14 cellular contexts compared by ENCODE assay signal in the genomic region with DNA sequence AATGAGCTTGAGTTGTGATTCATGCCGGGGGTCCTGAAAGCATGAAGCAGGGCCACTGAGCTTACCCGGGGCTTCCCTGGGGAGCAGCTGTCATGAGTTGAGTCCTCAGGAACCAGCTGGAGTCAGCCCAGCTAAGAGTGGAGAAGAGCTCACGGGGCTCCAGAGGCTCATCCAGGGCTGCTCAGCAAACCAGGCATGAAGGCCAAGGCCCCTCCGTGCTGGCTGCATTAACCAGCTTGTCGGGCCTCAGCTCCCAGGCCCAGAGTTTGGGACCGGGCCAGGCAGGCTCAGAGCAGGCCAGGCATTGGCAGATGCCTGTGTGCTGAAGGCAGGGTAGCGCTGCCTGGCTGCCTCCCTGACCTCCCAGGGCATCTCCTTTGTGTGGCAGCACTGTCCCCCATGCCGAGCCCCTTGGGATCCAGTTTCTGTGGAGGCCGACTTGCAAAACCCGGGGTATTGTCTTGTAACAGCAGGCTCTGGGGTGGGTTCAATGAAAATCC.
DNase-seq lines count a peak whose midpoint lies in the region; ATAC-seq and TF ChIP-seq lines count a peak whose summit lies in the region.
"Had no signal": no experiment of that assay in that cellular context is flagged by ENCODE, and none has a peak within 500 bp of the region (broad histone marks: within the 10 kb centered on the region; RNA-seq: fewer than 3 reads in every experiment).

No MANE protein-coding gene starts in this region.

- H3K4me3 ChIP-seq in GM23248 (no peak overlapping the region), fibroblast of mammary gland (ENCODE audit: control insufficient read depth, low read depth, low read length) (no peak overlapping the region)
- H3K4me3 ChIP-seq: HAP-1 had no signal

- H3K9me2 ChIP-seq in GM23248 (ENCODE audit: insufficient read depth) = no peaks in the 10 kb centered on the region

- no peaks in the 10 kb centered on the region for H4K20me1 ChIP-seq in GM23248 (ENCODE audit: insufficient read depth)

- H3K4me1 ChIP-seq in GM23248 (ENCODE audit: insufficient read depth) = peaks cover 32% of the 10 kb centered on the region
- H3K4me1 ChIP-seq: HAP-1 had no signal

- WGBS in GM23248 (ENCODE audit: low coverage in 1 of 2, low lambda C conversion rate in 2 of 2, missing lambda C conversion rate in 2 of 2), 2 experiments = 3 to 9% methylated on average over 10 of the region's 10 CpGs

- peaks cover 38% of the 10 kb centered on the region for H3F3A ChIP-seq in GM23248 (ENCODE audit: insufficient read depth)

- ATAC-seq in SK-N-SH treated with all-trans-retinoic acid at 6 μM for 48 hours (peak; percentile 58), HG02571 (IDR thresholded peaks at IDR 0.05; ENCODE audit: unreplicated experiment) (no peak)
- ATAC-seq: activated CD8-positive, alpha-beta T cell treated with anti-CD3 and anti-CD28 coated beads, Interleukin-2, amount 10 ng/mL, durations not matched to agents 7 days and 5 days; CD8-positive, alpha-beta T cell had no signal

- H3K27ac ChIP-seq in GM23248 = peak overlapping the region; percentile 92

- peak overlapping the region; percentile 87 for H2AFZ ChIP-seq in GM23248

- H3K36me3 ChIP-seq in GM23248 (ENCODE audit: low read depth) = no peaks in the 10 kb centered on the region
- H3K36me3 ChIP-seq: HAP-1 had no signal

- no peaks in the 10 kb centered on the region for H3K27me3 ChIP-seq in GM23248 (replicated peaks; ENCODE audit: insufficient read depth)

- in situ Hi-C loops in GM23248 (cut with MboI) = no loop called here

- peak overlapping the region; percentile 76 for H3K9ac ChIP-seq in GM23248

- no peaks in the 10 kb centered on the region for H3K79me2 ChIP-seq in GM23248 (ENCODE audit: insufficient read depth)

- peak overlapping the region; percentile 71 for H3K4me2 ChIP-seq in GM23248 (ENCODE audit: unreplicated experiment)

- no peak for TF ChIP-seq CTCF in fibroblast of mammary gland (conservative IDR thresholded peaks at IDR 0.05; ENCODE audit: control insufficient read depth, insufficient read depth, low read depth, low read length)

- H3K9me3 ChIP-seq in GM23248 (ENCODE audit: low read depth) = no peaks in the 10 kb centered on the region

- DNase-seq in GM23248 (peak; percentile 75), fibroblast of mammary gland (ENCODE audit: low read depth) (peak; percentile 52), retina (peak; percentile 80), kidney tubule cell (ENCODE audit: low spot score) (no peak), NCI-H187 (lab: John Stamatoyannopoulos, UW) (no peak)
- no peak for DNase-seq in activated CD4-positive, alpha-beta T cell treated with anti-CD3 and anti-CD28 coated beads, Interleukin-2, amount 50 U/mL, for 4 hours
- DNase-seq: activated CD8-positive, alpha-beta T cell treated with anti-CD3 and anti-CD28 coated beads, Interleukin-2, amount 10 ng/mL, durations not matched to agents 7 days and 5 days; CD8-positive, alpha-beta T cell; left cardiac atrium; NCI-H2107; stimulated activated CD4-positive, alpha-beta T cell treated with anti-CD3 and anti-CD28 coated beads, Interleukin-1b, Interleukin-23, amount 100 ng/mL, for 48 hours had no signal

TF ChIP-seq in SK-N-SH treated with all-trans-retinoic acid at 6 μM for 48 hours, 23 proteins besides CTCF, POLR2A, EP300 and RAD21:
- TF ChIP-seq PPARA (CRISPR knock-in tag; IDR thresholded peaks at IDR 0.05; ENCODE audit: borderline replicate concordance) = no peak

Comparison
In these comparisons a context has a peak if more than half of its experiments do, and no peak if none do; other contexts are left out.
1. DNase-seq: peak in GM23248 (single experiment), fibroblast of mammary gland (single experiment) and retina (single experiment); none in kidney tubule cell (single experiment), NCI-H187 (0 of 2) and activated CD4-positive, alpha-beta T cell treated with anti-CD3 and anti-CD28 coated beads, Interleukin-2, amount 50 U/mL, for 4 hours (0 of 2).